Comparison of ENCODE assay signal across 1 cellular context in genomic region chr11:557328-558132, GRCh38.
TF ChIP-seq lines count a peak whose summit lies in the region.

No MANE protein-coding gene starts in this region.

TF ChIP-seq in HepG2, 621 proteins besides CTCF, POLR2A, EP300 and RAD21 (continues in another document):
- peak; percentile 73; the same call in 1 of the 2 replicates for TF ChIP-seq ZSCAN25 (CRISPR knock-in tag; IDR thresholded peaks at IDR 0.05)
- no peak for TF ChIP-seq SRSF9 (IDR thresholded peaks at IDR 0.05; ENCODE audit: borderline replicate concordance, insufficient read depth, low read depth, low read length, poor library complexity, severe bottlenecking)
- peak; percentile 33; the same call in 1 of the 2 replicates for TF ChIP-seq SAP130 (CRISPR knock-in tag; IDR thresholded peaks at IDR 0.05; ENCODE audit: low read depth)
- TF ChIP-seq ZNF782 (CRISPR knock-in tag; IDR thresholded peaks at IDR 0.05; ENCODE audit: borderline replicate concordance): no peak
- TF ChIP-seq SKI (IDR thresholded peaks at IDR 0.05; ENCODE audit: partially characterized antibody): no peak
- no peak for TF ChIP-seq ZMYM3 (CRISPR knock-in tag; IDR thresholded peaks at IDR 0.05)
- TF ChIP-seq IKZF1 (IDR thresholded peaks at IDR 0.05): no peak
- peak; percentile 26; the same call in 1 of the 2 replicates for TF ChIP-seq ZFY (CRISPR knock-in tag; IDR thresholded peaks at IDR 0.05)
- TF ChIP-seq ZNF12 (CRISPR knock-in tag; IDR thresholded peaks at IDR 0.05): no peak
- no peak for TF ChIP-seq BATF2 (CRISPR knock-in tag; IDR thresholded peaks at IDR 0.05)
- no peak for TF ChIP-seq ZNF17 (CRISPR knock-in tag; IDR thresholded peaks at IDR 0.05)
- no peak for TF ChIP-seq SAFB2 (CRISPR knock-in tag; IDR thresholded peaks at IDR 0.05; ENCODE audit: borderline replicate concordance, low read depth)
- TF ChIP-seq ZNF33A (CRISPR knock-in tag; IDR thresholded peaks at IDR 0.05; ENCODE audit: borderline replicate concordance): no peak
- no peak for TF ChIP-seq CERS6 (CRISPR knock-in tag; IDR thresholded peaks at IDR 0.05)
- TF ChIP-seq ZC3H4 (CRISPR knock-in tag; IDR thresholded peaks at IDR 0.05; ENCODE audit: borderline replicate concordance): no peak
- TF ChIP-seq NPAS2 (CRISPR knock-in tag; IDR thresholded peaks at IDR 0.05; ENCODE audit: borderline replicate concordance): no peak
- peak; percentile 37 for TF ChIP-seq MNT (IDR thresholded peaks at IDR 0.05)
- no peak for TF ChIP-seq TIGD3 (CRISPR knock-in tag; IDR thresholded peaks at IDR 0.05; ENCODE audit: borderline replicate concordance)
- no peak for TF ChIP-seq PPARG (CRISPR knock-in tag; conservative IDR thresholded peaks at IDR 0.05)
- no peak for TF ChIP-seq ZNF670 (CRISPR knock-in tag; IDR thresholded peaks at IDR 0.05; ENCODE audit: borderline replicate concordance)
- no peak for TF ChIP-seq SP4 (CRISPR knock-in tag; IDR thresholded peaks at IDR 0.05)
- no peak for TF ChIP-seq RNF2 (conservative IDR thresholded peaks at IDR 0.05; ENCODE audit: low read depth)
- TF ChIP-seq ZNF589 (CRISPR knock-in tag; conservative IDR thresholded peaks at IDR 0.05): no peak
- TF ChIP-seq JUNB (CRISPR knock-in tag; IDR thresholded peaks at IDR 0.05; ENCODE audit: borderline replicate concordance): no peak
- no peak for TF ChIP-seq ZSCAN9 (CRISPR knock-in tag; IDR thresholded peaks at IDR 0.05; ENCODE audit: borderline replicate concordance)
- no peak for TF ChIP-seq ZNF660 (CRISPR knock-in tag; IDR thresholded peaks at IDR 0.05; ENCODE audit: borderline replicate concordance, low read depth)
- no peak for TF ChIP-seq TFAP4 (IDR thresholded peaks at IDR 0.05; ENCODE audit: borderline replicate concordance, low read depth)
- TF ChIP-seq CAMTA2 (CRISPR knock-in tag; IDR thresholded peaks at IDR 0.05; ENCODE audit: borderline replicate concordance): no peak
- no peak for TF ChIP-seq BRD4 (CRISPR knock-in tag; IDR thresholded peaks at IDR 0.05)
- TF ChIP-seq ZNF260 (CRISPR knock-in tag; IDR thresholded peaks at IDR 0.05; ENCODE audit: borderline replicate concordance, low read depth): no peak
- TF ChIP-seq MAX (IDR thresholded peaks at IDR 0.05): peak; percentile 75
- no peak for TF ChIP-seq ZBTB7A (CRISPR knock-in tag; IDR thresholded peaks at IDR 0.05)
- no peak for TF ChIP-seq PLRG1 (conservative IDR thresholded peaks at IDR 0.05)
- TF ChIP-seq ZNF276 (CRISPR knock-in tag; IDR thresholded peaks at IDR 0.05; ENCODE audit: low read depth): 0 out of 2 replicates have a peak, but pooled peaks have one; percentile 39
- no peak for TF ChIP-seq NRL (CRISPR knock-in tag; IDR thresholded peaks at IDR 0.05; ENCODE audit: borderline replicate concordance)
- TF ChIP-seq TBX2 (CRISPR knock-in tag; IDR thresholded peaks at IDR 0.05; ENCODE audit: borderline replicate concordance): no peak
- TF ChIP-seq KAT7 (CRISPR knock-in tag; IDR thresholded peaks at IDR 0.05; ENCODE audit: borderline replicate concordance): no peak
- no peak for TF ChIP-seq ZFP41 (CRISPR knock-in tag; IDR thresholded peaks at IDR 0.05; ENCODE audit: borderline replicate concordance)
- TF ChIP-seq ZNF274 (CRISPR knock-in tag; IDR thresholded peaks at IDR 0.05): peak; percentile 46; the same call in 1 of the 2 replicates
- TF ChIP-seq MXI1 (IDR thresholded peaks at IDR 0.05; ENCODE audit: borderline replicate concordance, low read depth, low read length): no peak
- TF ChIP-seq SOX6 (IDR thresholded peaks at IDR 0.05): no peak
- no peak for TF ChIP-seq SOX6 (CRISPR knock-in tag; IDR thresholded peaks at IDR 0.05)
- no peak for TF ChIP-seq PRPF4 (IDR thresholded peaks at IDR 0.05; ENCODE audit: low read depth, low read length, poor library complexity, severe bottlenecking)
- TF ChIP-seq NCOA2 (CRISPR knock-in tag; IDR thresholded peaks at IDR 0.05): no peak
- no peak for TF ChIP-seq SSRP1 (CRISPR knock-in tag; IDR thresholded peaks at IDR 0.05)
- no peak for TF ChIP-seq POGZ (CRISPR knock-in tag; IDR thresholded peaks at IDR 0.05)
- TF ChIP-seq PATZ1 (CRISPR knock-in tag; IDR thresholded peaks at IDR 0.05): peak; percentile 33; the same call in 1 of the 2 replicates
- TF ChIP-seq ZNF816 (CRISPR knock-in tag; IDR thresholded peaks at IDR 0.05; ENCODE audit: borderline replicate concordance): no peak
- TF ChIP-seq ZNF430 (CRISPR knock-in tag; IDR thresholded peaks at IDR 0.05): no peak
- no peak for TF ChIP-seq GABPA (IDR thresholded peaks at IDR 0.05; ENCODE audit: low read depth, low read length)
- peak; percentile 16; the same call in 1 of the 2 replicates for TF ChIP-seq GABPA (CRISPR knock-in tag; IDR thresholded peaks at IDR 0.05; ENCODE audit: low read depth)
- no peak for TF ChIP-seq YEATS4 (CRISPR knock-in tag; IDR thresholded peaks at IDR 0.05; ENCODE audit: borderline replicate concordance)
- TF ChIP-seq KLF15 (CRISPR knock-in tag; IDR thresholded peaks at IDR 0.05; ENCODE audit: borderline replicate concordance): no peak
- TF ChIP-seq ZNF761 (CRISPR knock-in tag; conservative IDR thresholded peaks at IDR 0.05): no peak
- 0 out of 2 replicates have a peak, but pooled peaks have one; percentile 29 for TF ChIP-seq ZNF547 (CRISPR knock-in tag; IDR thresholded peaks at IDR 0.05)
